ENCODE assay signal across 23 cellular contexts in genomic region chr11:71395774-71396173, GRCh38. TPM values are rescaled to one million over a fixed set of nuclear protein-coding genes. Genes with fewer than 3 reads are reported as not detected.
DNase-seq lines count a peak whose midpoint lies in the region; ATAC-seq, FAIRE-seq and TF ChIP-seq lines count a peak whose summit lies in the region.
"Had no signal": no experiment of that assay in that cellular context is flagged by ENCODE, and none has a peak within 500 bp of the region (broad histone marks: within the 10 kb centered on the region; RNA-seq: fewer than 3 reads in every experiment).

No MANE protein-coding gene starts in this region.

- H3K9ac ChIP-seq in HepG2 (ENCODE audit: insufficient read depth, low read depth, low read length), result no peak overlapping the region
- no peak overlapping the region for H3K9ac ChIP-seq in KMS-11
- peak overlapping the region; percentile 37 for H3K9ac ChIP-seq in SK-N-MC (ENCODE audit: insufficient read length)
- H3K9ac ChIP-seq in neuronal stem cell (ENCODE audit: low read depth, low read length, poor library complexity), result no peak overlapping the region
- H3K9ac ChIP-seq: BLaER1 treated with 17β-estradiol and CSF1 and Interleukin-3, amounts not matched to agents 10 nM and 100 nM had no signal

- no peak overlapping the region for H3K4me2 ChIP-seq in HepG2 (ENCODE audit: low read depth, low read length)
- H3K4me2 ChIP-seq in KMS-11, result peak overlapping the region; percentile 33; the same call in 1 of the 2 replicates
- H3K4me2 ChIP-seq in neuronal stem cell (ENCODE audit: insufficient read depth, low read length, poor library complexity, severe bottlenecking), result no peak overlapping the region

- no peak overlapping the region for H2BK15ac ChIP-seq in neuronal stem cell (ENCODE audit: low read length)

- H3K9me3 ChIP-seq in HepG2 (ENCODE audit: low read length) (no peaks in the 10 kb centered on the region), right lobe of liver (no peaks in the 10 kb centered on the region), SK-N-MC (ENCODE audit: low read depth, low read length) (no peaks in the 10 kb centered on the region), neuronal stem cell (replicated peaks in 1 of 2; ENCODE audit: control insufficient read depth in 2 of 2, insufficient read depth in 1 of 2, low read depth in 1 of 2, low read length in 2 of 2) (no peaks in the 10 kb centered on the region)
- H3K9me3 ChIP-seq: BE2C; BLaER1 treated with 17β-estradiol and CSF1 and Interleukin-3, amounts not matched to agents 10 nM and 100 nM; Caco-2 had no signal

- intact Hi-C loops in HepG2 (cut with micrococcal nuclease; ENCODE audit: unreplicated experiment) (no loop called here), right lobe of liver (cut with DNase I) (loop anchor here in 1 of 2 donors (10.0 kb wide), 1 partner anchor 571 kb away; no protein-coding TSS in a partner anchor)

- peaks cover 3 to 67% of the 10 kb centered on the region in 2 experiments for H3K27me3 ChIP-seq in HepG2 (ENCODE audit: control insufficient read depth in 1 of 2, insufficient read depth in 2 of 2, low read length in 2 of 2)
- no peaks in the 10 kb centered on the region for H3K27me3 ChIP-seq in right lobe of liver
- peaks cover 4% of the 10 kb centered on the region; the same call in 1 of the 2 replicates for H3K27me3 ChIP-seq in KMS-11 (ENCODE audit: insufficient read depth, low read depth)
- peaks cover 0 to 4% (median 0%) of the 10 kb centered on the region in 3 experiments for H3K27me3 ChIP-seq in neuronal stem cell (ENCODE audit: control insufficient read depth in 3 of 3, insufficient read depth in 3 of 3, low read depth in 1 of 3, low read length in 3 of 3)
- H3K27me3 ChIP-seq: BLaER1 treated with 17β-estradiol and CSF1 and Interleukin-3, amounts not matched to agents 10 nM and 100 nM had no signal

- no TSS peak for BruUV-seq in HepG2 (replicated peaks; lab: Mats Ljungman, UMichigan)

- H2AFZ ChIP-seq in HepG2 (ENCODE audit: low read length) (no peak overlapping the region), KMS-11 (ENCODE audit: low read depth) (no peak overlapping the region), neuronal stem cell (ENCODE audit: low read length) (no peak overlapping the region)

- H4K8ac ChIP-seq in neuronal stem cell (ENCODE audit: low read depth, low read length), result no peak overlapping the region

- H3K4me1 ChIP-seq in HepG2 (ENCODE audit: insufficient read depth, low read length) (peaks cover 32% of the 10 kb centered on the region), right lobe of liver (no peaks in the 10 kb centered on the region), KMS-11 (ENCODE audit: low read depth, poor library complexity, severe bottlenecking) (peaks cover 19% of the 10 kb centered on the region), neuronal stem cell (ENCODE audit: control insufficient read depth in 2 of 2, insufficient read depth in 1 of 2, low read depth in 1 of 2, low read length in 2 of 2) (peaks cover 0 to 2% of the 10 kb centered on the region in 2 donors)
- H3K4me1 ChIP-seq: BE2C, Caco-2 had no signal

- H4K20me1 ChIP-seq in HepG2 (ENCODE audit: insufficient read depth, low read length) (no peaks in the 10 kb centered on the region; the same call in 1 of the 2 replicates), KMS-11 (ENCODE audit: insufficient read depth) (no peaks in the 10 kb centered on the region)

- CTCF ChIA-PET in HepG2 (lab: Yijun Ruan, JAX; ENCODE audit: low intra/inter-chr PET ratio, low total read pairs), result no interaction called here

- TF ChIP-seq POLR2A in HepG2 (IDR thresholded peaks at IDR 0.05; ENCODE audit: insufficient read depth in 1 of 2, low read depth in 2 of 2, low read length in 2 of 2) (no peak), right lobe of liver (IDR thresholded peaks at IDR 0.05) (no peak)

- WGBS in HepG2 (ENCODE audit: low lambda C conversion rate), result 42% methylated on average over 5 of the region's 7 CpGs
- WGBS in right lobe of liver (ENCODE audit: insufficient coverage, low coverage, low lambda C conversion rate, missing lambda C conversion rate), result 78% methylated on average over 3 of the region's 7 CpGs
- WGBS in neuronal stem cell (ENCODE audit: extremely low coverage in 2 of 2, insufficient read length in 2 of 2, insufficient replicate concordance in 1 of 2), 2 donors, result no CpG with 5 or more reads among the region's 7 CpGs

- H3K4ac ChIP-seq in neuronal stem cell (ENCODE audit: low read length), result no peak overlapping the region

- no peak for TF ChIP-seq EP300 in HepG2 (IDR thresholded peaks at IDR 0.05; ENCODE audit: low read depth in 2 of 2, low read length in 2 of 2)
- TF ChIP-seq EP300 in HepG2 (CRISPR knock-in tag; IDR thresholded peaks at IDR 0.05; ENCODE audit: borderline replicate concordance), result no peak

- no peak for TF ChIP-seq RAD21 in HepG2 (CRISPR knock-in tag; IDR thresholded peaks at IDR 0.05)

- H3K79me2 ChIP-seq in HepG2 (ENCODE audit: insufficient read depth, low read length) (no peaks in the 10 kb centered on the region), KMS-11 (ENCODE audit: insufficient read depth, low read depth) (no peaks in the 10 kb centered on the region)

- H3K18ac ChIP-seq in neuronal stem cell (ENCODE audit: low read length), result peak overlapping the region; percentile 41

- in situ Hi-C loops in HepG2 (cut with HindIII; ENCODE audit: extremely low pct_ligation_motif_present, low pct_unique_long_range_greater_than_20kb), result no loop called here

- H2AK5ac ChIP-seq in neuronal stem cell (ENCODE audit: low read depth, low read length), result no peak overlapping the region

- H3K23ac ChIP-seq in neuronal stem cell (ENCODE audit: low read depth, low read length, poor library complexity), result no peak overlapping the region

- POLR2A ChIA-PET in HepG2 (lab: Yijun Ruan, JAX), result no interaction called here

- H2BK120ac ChIP-seq in neuronal stem cell (ENCODE audit: low read depth, low read length), result no peak overlapping the region

- H3K27ac ChIP-seq in HepG2 (ENCODE audit: extremely low read length, insufficient read depth, low read length) (no peak overlapping the region), right lobe of liver (no peak overlapping the region), KMS-11 (no peak overlapping the region), SK-N-MC (peak overlapping the region; percentile 82; the same call in 1 of the 2 replicates), neuronal stem cell (replicated peaks; ENCODE audit: low read length) (no peak overlapping the region)
- H3K27ac ChIP-seq: C4-2B had no signal

- no peak overlapping the region for H3K4me3 ChIP-seq in HepG2 (replicated peaks in 1 of 3; ENCODE audit: insufficient read depth in 1 of 3, low read depth in 2 of 3, low read length in 3 of 3)
- H3K4me3 ChIP-seq in right lobe of liver, result no peak overlapping the region
- no peak overlapping the region for H3K4me3 ChIP-seq in KMS-11 (IDR thresholded peaks at IDR 0.05; ENCODE audit: insufficient read depth, low read depth, low read length)
- H3K4me3 ChIP-seq in SK-N-MC, result no peak overlapping the region
- H3K4me3 ChIP-seq in neuronal stem cell (ENCODE audit: low read length in 2 of 2), result no peak overlapping the region
- H3K4me3 ChIP-seq: BLaER1 treated with 17β-estradiol and CSF1 and Interleukin-3, amounts not matched to agents 10 nM and 100 nM had no signal

- DNase-seq in HepG2 (ENCODE audit: low spot score) (no peak), right lobe of liver (no peak), SK-N-MC (ENCODE audit: low read depth, low spot score) (no peak), neuronal stem cell (ENCODE audit: low spot score) (no peak)
- DNase-seq in activated effector memory CD4-positive, alpha-beta T cell treated with anti-CD3 and anti-CD28 coated beads, Interleukin-2, amount 50 U/mL, for 16 hours, result no peak
- DNase-seq: 8988T; ACHN; BE2C; Caco-2; Calu3; CD4-positive, alpha-beta T cell; CD8-positive, alpha-beta T cell; DMS79 treated with DMSO at 0.1 percent for 48 hours; GF-D8 had no signal

- H2BK12ac ChIP-seq in neuronal stem cell (ENCODE audit: low read length), result no peak overlapping the region

- no peak overlapping the region for H2BK5ac ChIP-seq in neuronal stem cell (ENCODE audit: low read length)

- ATAC-seq in HepG2, result no peak
- ATAC-seq in right lobe of liver, result no peak
- no peak for ATAC-seq in GM18867 (IDR thresholded peaks at IDR 0.05; ENCODE audit: unreplicated experiment)
- no peak for ATAC-seq in HG03045 (IDR thresholded peaks at IDR 0.05; ENCODE audit: unreplicated experiment)
- ATAC-seq: CD8-positive, alpha-beta T cell had no signal

- FAIRE-seq in HepG2 (lab: Jason Lieb, UNC), result no peak
- FAIRE-seq: A204.1, D721Med, G401.6, GM12891 had no signal

- H3K79me1 ChIP-seq in neuronal stem cell (ENCODE audit: low read depth, low read length), result no peaks in the 10 kb centered on the region

- no peak overlapping the region for H4K91ac ChIP-seq in neuronal stem cell (ENCODE audit: low read depth, low read length, poor library complexity)

- TF ChIP-seq CTCF in HepG2 (CRISPR knock-in tag; IDR thresholded peaks at IDR 0.05), result no peak
- TF ChIP-seq CTCF in right lobe of liver (IDR thresholded peaks at IDR 0.05), result no peak
- TF ChIP-seq CTCF in KMS-11 (conservative IDR thresholded peaks at IDR 0.05; ENCODE audit: low read depth, low read length), result no peak

- no peaks in the 10 kb centered on the region for H3K36me3 ChIP-seq in HepG2 (replicated peaks in 1 of 2; ENCODE audit: control insufficient read depth in 1 of 2, insufficient read depth in 2 of 2, low read length in 2 of 2)
- H3K36me3 ChIP-seq in right lobe of liver, result no peaks in the 10 kb centered on the region
- no peaks in the 10 kb centered on the region for H3K36me3 ChIP-seq in KMS-11 (ENCODE audit: insufficient read depth)
- no peaks in the 10 kb centered on the region for H3K36me3 ChIP-seq in SK-N-MC (ENCODE audit: insufficient read depth, low read length)
- H3K36me3 ChIP-seq in neuronal stem cell (replicated peaks in 1 of 2; ENCODE audit: control insufficient read depth in 2 of 2, insufficient read depth in 2 of 2, low read length in 2 of 2), result no peaks in the 10 kb centered on the region
- H3K36me3 ChIP-seq: BE2C; BLaER1 treated with 17β-estradiol and CSF1 and Interleukin-3, amounts not matched to agents 10 nM and 100 nM had no signal

- H3K14ac ChIP-seq in neuronal stem cell (ENCODE audit: low read length), result no peak overlapping the region

RNA-seq across cellular contexts. Expression of gene DHCR7, which starts 52.4 kb away (rescaled TPM):
- total RNA-seq in HepG2 (2016; rRNA removed; fragmentation: Illumina TruSeq; extraction: Trizol) (40.4 and 96.0 TPM in 2 replicates), right lobe of liver (100 to 1,000 TPM in 4 of 6 experiments, 10 to 100 TPM in 2; 42.0 to 320 (median 126) TPM)
- total RNA-seq in HepG2 (2016; cell fraction: cytosol; rRNA removed; fragmentation: Illumina TruSeq; extraction: Trizol; ENCODE audit: low read depth), result 11.3 and 13.3 TPM in 2 replicates
- 38.3 and 98.7 TPM in 2 replicates for total RNA-seq in HepG2 (2016; cell fraction: insoluble cytoplasmic fraction; rRNA removed; fragmentation: Illumina TruSeq; extraction: Trizol)
- 26.9 and 29.4 TPM in 2 replicates for total RNA-seq in HepG2 (2016; cell fraction: membrane; rRNA removed; fragmentation: Illumina TruSeq; extraction: Trizol)
- 77.9 and 89.2 TPM in 2 replicates for total RNA-seq in HepG2 (2016; cell fraction: nucleus; rRNA removed; fragmentation: Illumina TruSeq; extraction: Trizol)
- 143 and 241 TPM in 2 replicates for polyA plus RNA-seq in HepG2 (2011; rRNA removed)
- 92.8 and 116 TPM in 2 replicates for polyA plus RNA-seq in HepG2 (2011; cell fraction: cytosol; rRNA removed)
- 82.1 and 131 TPM in 2 replicates for polyA plus RNA-seq in HepG2 (2011; cell fraction: nucleus; rRNA removed)
- polyA plus RNA-seq in HepG2 (2012), result 315 and 354 TPM in 2 replicates
- 16.5 and 16.7 TPM in 2 replicates for polyA plus RNA-seq in HepG2 (2016; cell fraction: cytosol; fragmentation: Illumina TruSeq; extraction: Trizol; ENCODE audit: low read depth)
- 50.6 and 73.9 TPM in 2 replicates for polyA plus RNA-seq in HepG2 (2016; cell fraction: insoluble cytoplasmic fraction; fragmentation: Illumina TruSeq; extraction: Trizol; ENCODE audit: low read depth)
- 26.0 and 32.3 TPM in 2 replicates for polyA plus RNA-seq in HepG2 (2016; cell fraction: membrane; fragmentation: Illumina TruSeq; extraction: Trizol; ENCODE audit: low read depth)
- 165 and 172 TPM in 2 replicates for polyA plus RNA-seq in HepG2 (2016; cell fraction: nucleus; fragmentation: Illumina TruSeq; extraction: Trizol; ENCODE audit: insufficient read depth, low read depth)
- 160 and 313 TPM in 2 replicates for polyA minus RNA-seq in HepG2 (2011; rRNA and poly(A)+ RNA removed; ENCODE audit: low replicate concordance)
- polyA minus RNA-seq in HepG2 (2011; cell fraction: cytosol; rRNA and poly(A)+ RNA removed), result 161 and 251 TPM in 2 replicates
- polyA minus RNA-seq in HepG2 (2011; cell fraction: nucleus; rRNA and poly(A)+ RNA removed), result 34.2 and 48.4 TPM in 2 replicates
- 138 TPM for polyA plus RNA-seq in neuronal stem cell (2013, experiment 1 of 2)
- 140 TPM for polyA plus RNA-seq in neuronal stem cell (2013, experiment 2 of 2)

RNA-seq across cellular contexts. Expression of gene NADSYN1, which starts 57.2 kb away (rescaled TPM):
- total RNA-seq in HepG2 (2016; rRNA removed; fragmentation: Illumina TruSeq; extraction: Trizol) (27.1 and 35.7 TPM in 2 replicates), right lobe of liver (10 to 100 TPM; 26.4 to 54.7 (median 35.4) TPM)
- total RNA-seq in HepG2 (2016; cell fraction: cytosol; rRNA removed; fragmentation: Illumina TruSeq; extraction: Trizol; ENCODE audit: low read depth), result 8.5 and 12.4 TPM in 2 replicates
- 24.1 and 36.5 TPM in 2 replicates for total RNA-seq in HepG2 (2016; cell fraction: insoluble cytoplasmic fraction; rRNA removed; fragmentation: Illumina TruSeq; extraction: Trizol)
- total RNA-seq in HepG2 (2016; cell fraction: membrane; rRNA removed; fragmentation: Illumina TruSeq; extraction: Trizol), result 13.6 and 14.7 TPM in 2 replicates
- total RNA-seq in HepG2 (2016; cell fraction: nucleus; rRNA removed; fragmentation: Illumina TruSeq; extraction: Trizol), result 51.5 and 52.3 TPM in 2 replicates
- polyA plus RNA-seq in HepG2 (2011; rRNA removed), result 51.5 and 63.4 TPM in 2 replicates
- 35.3 and 38.4 TPM in 2 replicates for polyA plus RNA-seq in HepG2 (2011; cell fraction: cytosol; rRNA removed)
- polyA plus RNA-seq in HepG2 (2011; cell fraction: nucleus; rRNA removed), result 278 and 289 TPM in 2 replicates
- 36.9 and 39.9 TPM in 2 replicates for polyA plus RNA-seq in HepG2 (2012)
- polyA plus RNA-seq in HepG2 (2016; cell fraction: cytosol; fragmentation: Illumina TruSeq; extraction: Trizol; ENCODE audit: low read depth), result 8.2 and 8.4 TPM in 2 replicates
- 21.4 and 22.2 TPM in 2 replicates for polyA plus RNA-seq in HepG2 (2016; cell fraction: insoluble cytoplasmic fraction; fragmentation: Illumina TruSeq; extraction: Trizol; ENCODE audit: low read depth)
- polyA plus RNA-seq in HepG2 (2016; cell fraction: membrane; fragmentation: Illumina TruSeq; extraction: Trizol; ENCODE audit: low read depth), result 8.4 and 8.9 TPM in 2 replicates
- polyA plus RNA-seq in HepG2 (2016; cell fraction: nucleus; fragmentation: Illumina TruSeq; extraction: Trizol; ENCODE audit: insufficient read depth, low read depth), result 95.9 and 99.0 TPM in 2 replicates
- 80.9 and 97.1 TPM in 2 replicates for polyA minus RNA-seq in HepG2 (2011; rRNA and poly(A)+ RNA removed; ENCODE audit: low replicate concordance)
- 17.1 and 19.6 TPM in 2 replicates for polyA minus RNA-seq in HepG2 (2011; cell fraction: cytosol; rRNA and poly(A)+ RNA removed)
- polyA minus RNA-seq in HepG2 (2011; cell fraction: nucleus; rRNA and poly(A)+ RNA removed), result 117 and 142 TPM in 2 replicates
- 16.3 TPM for polyA plus RNA-seq in neuronal stem cell (2013, experiment 1 of 2)
- 16.8 TPM for polyA plus RNA-seq in neuronal stem cell (2013, experiment 2 of 2)
